ENCODE assay signal across 18 cellular contexts in the genomic region with DNA sequence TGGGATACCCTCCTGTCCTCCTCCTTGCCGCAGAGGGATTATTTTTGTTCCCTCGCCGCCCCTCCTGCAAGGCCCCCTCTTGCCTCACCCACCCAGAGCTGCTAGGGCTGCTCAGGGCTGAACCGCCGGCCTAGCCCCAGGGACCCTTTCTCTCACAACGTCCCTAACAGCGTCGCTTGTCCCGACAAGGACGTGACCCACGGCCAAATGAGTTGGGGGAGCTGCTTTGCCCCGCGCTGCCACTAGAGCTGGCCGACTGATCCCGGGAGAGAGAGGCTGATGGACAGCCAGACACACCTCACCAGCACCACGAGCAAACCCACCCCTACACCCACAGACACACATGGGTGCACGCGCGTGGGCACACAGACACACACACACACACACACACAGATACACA.
"Had no signal": no experiment of that assay in that cellular context is flagged by ENCODE, and none has a peak within 500 bp of the region (broad histone marks: within the 10 kb centered on the region; RNA-seq: fewer than 3 reads in every experiment).

No MANE protein-coding gene starts in this region.

- H3K27ac Mint-ChIP-seq: endodermal cell; natural killer cell; stimulated activated memory B cell treated with anti-CD40 and anti-IgM and Interleukin-4, amounts not matched to agents 10 μg/mL and 1 μg/mL and 100 μg/mL, for 72 hours; stimulated activated naive CD8-positive, alpha-beta T cell treated with anti-CD3 and anti-CD28 coated beads, Interleukin-15, Interleukin-2, amounts not matched to agents 100 ng/mL and 50 ng/mL, for 24 hours had no signal

- H3K36me3 Mint-ChIP-seq: stimulated activated memory B cell treated with anti-CD40 and anti-IgM and Interleukin-4, amounts not matched to agents 10 μg/mL and 1 μg/mL and 100 μg/mL, for 72 hours had no signal

- H3K27me3 Mint-ChIP-seq: stimulated activated memory B cell treated with anti-CD40 and anti-IgM and Interleukin-4, amounts not matched to agents 10 μg/mL and 1 μg/mL and 100 μg/mL, for 72 hours; stimulated activated naive CD8-positive, alpha-beta T cell treated with anti-CD3 and anti-CD28 coated beads, Interleukin-15, Interleukin-2, amounts not matched to agents 100 ng/mL and 50 ng/mL, for 24 hours had no signal

- H3K9me3 Mint-ChIP-seq: stimulated activated naive CD8-positive, alpha-beta T cell treated with anti-CD3 and anti-CD28 coated beads, Interleukin-15, Interleukin-2, amounts not matched to agents 100 ng/mL and 50 ng/mL, for 24 hours had no signal

- H3K4me3 Mint-ChIP-seq: endodermal cell; natural killer cell; stimulated activated memory B cell treated with anti-CD40 and anti-IgM and Interleukin-4, amounts not matched to agents 10 μg/mL and 1 μg/mL and 100 μg/mL, for 72 hours; stimulated activated naive CD8-positive, alpha-beta T cell treated with anti-CD3 and anti-CD28 coated beads, Interleukin-15, Interleukin-2, amounts not matched to agents 100 ng/mL and 50 ng/mL, for 24 hours had no signal

- ATAC-seq: heart right ventricle; left cardiac atrium; left lung; natural killer cell; sciatic nerve; stimulated activated memory B cell treated with anti-CD40 and anti-IgM and Interleukin-4, amounts not matched to agents 10 μg/mL and 1 μg/mL and 100 μg/mL, for 72 hours had no signal

- DNase-seq: cortex of kidney; dorsolateral prefrontal cortex; effector CD4-positive, alpha-beta T cell; endodermal cell; esophagus squamous epithelium; foreskin melanocyte; glutamatergic neuron; heart right ventricle; hippocampal formation; left cardiac atrium; natural killer cell; stimulated activated CD4-positive, alpha-beta T cell treated with anti-CD3 and anti-CD28 coated beads, Interleukin-4, amount 100 ng/mL, for 4 hours; thyroid gland; trophoblast cell had no signal

- H3K4me1 Mint-ChIP-seq: endodermal cell; natural killer cell; stimulated activated memory B cell treated with anti-CD40 and anti-IgM and Interleukin-4, amounts not matched to agents 10 μg/mL and 1 μg/mL and 100 μg/mL, for 72 hours had no signal
